1 cellular context compared by ENCODE assay signal in the genomic region with DNA sequence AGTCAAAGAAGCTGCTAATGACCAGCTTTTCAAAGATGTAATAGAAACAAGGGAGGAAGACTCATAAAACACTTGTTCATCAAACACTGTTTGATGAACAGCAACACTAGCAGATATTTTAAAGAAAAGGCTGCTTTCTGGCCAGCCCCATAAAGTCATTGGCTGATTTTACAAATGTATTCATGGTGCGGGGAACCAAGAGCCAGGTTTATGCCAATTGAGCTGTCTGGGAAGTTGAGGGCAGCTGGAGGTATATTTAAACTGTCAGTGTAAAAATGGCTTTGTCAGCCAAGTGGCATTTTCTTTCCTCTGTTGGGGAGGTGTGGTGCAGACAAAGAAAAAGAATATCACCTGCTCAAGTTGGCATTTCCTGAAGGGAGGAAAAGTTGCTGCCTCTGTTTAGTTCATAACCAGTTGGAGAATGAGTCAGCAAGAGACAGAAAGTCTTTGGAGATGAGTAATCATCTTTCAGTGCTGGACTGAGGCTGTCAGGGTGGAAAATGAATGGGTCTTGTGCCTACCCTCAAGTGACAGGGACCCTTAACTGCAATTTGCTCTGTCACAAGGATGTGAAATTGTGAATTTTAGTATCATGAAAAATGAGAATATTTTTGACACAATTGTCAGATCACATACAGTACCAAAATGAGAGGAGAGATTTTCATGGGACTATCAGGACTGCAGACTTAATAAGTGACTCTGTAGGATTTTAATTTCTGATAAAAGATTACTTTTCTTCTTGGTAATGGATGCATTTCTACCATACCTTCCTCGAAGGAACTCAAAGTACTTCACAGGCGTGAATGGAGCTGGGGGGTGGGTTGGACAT.
TF ChIP-seq lines count a peak whose summit lies in the region.

No MANE protein-coding gene starts in this region.

TF ChIP-seq in IMR-90, 13 proteins besides CTCF, POLR2A, EP300 and RAD21:
- no peak for TF ChIP-seq MXI1 (IDR thresholded peaks at IDR 0.05; ENCODE audit: borderline replicate concordance, low read depth, low read length)
- no peak for TF ChIP-seq ELK1 (IDR thresholded peaks at IDR 0.05; ENCODE audit: borderline replicate concordance, low read depth, low read length)
- TF ChIP-seq MAFK (IDR thresholded peaks at IDR 0.05; ENCODE audit: low read depth, low read length), result peak; percentile 53; the same call in 1 of the 2 replicates
- no peak for TF ChIP-seq CHD1 (IDR thresholded peaks at IDR 0.05; ENCODE audit: low read depth, low read length)
- no peak for TF ChIP-seq SMC3 (IDR thresholded peaks at IDR 0.05; ENCODE audit: low read depth, low read length)
- peak; percentile 78 for TF ChIP-seq FOS (IDR thresholded peaks at IDR 0.05; ENCODE audit: low read depth, low read length)
- TF ChIP-seq MAZ (IDR thresholded peaks at IDR 0.05; ENCODE audit: borderline replicate concordance, low read depth, low read length), result no peak
- TF ChIP-seq CEBPB (IDR thresholded peaks at IDR 0.05; ENCODE audit: low read depth, low read length), result no peak
- TF ChIP-seq RCOR1 (IDR thresholded peaks at IDR 0.05; ENCODE audit: insufficient replicate concordance, low read length), result no peak
- peak; percentile 73 for TF ChIP-seq NFE2L2 (IDR thresholded peaks at IDR 0.05; ENCODE audit: low read depth, low read length)
- TF ChIP-seq, protein P1, sequence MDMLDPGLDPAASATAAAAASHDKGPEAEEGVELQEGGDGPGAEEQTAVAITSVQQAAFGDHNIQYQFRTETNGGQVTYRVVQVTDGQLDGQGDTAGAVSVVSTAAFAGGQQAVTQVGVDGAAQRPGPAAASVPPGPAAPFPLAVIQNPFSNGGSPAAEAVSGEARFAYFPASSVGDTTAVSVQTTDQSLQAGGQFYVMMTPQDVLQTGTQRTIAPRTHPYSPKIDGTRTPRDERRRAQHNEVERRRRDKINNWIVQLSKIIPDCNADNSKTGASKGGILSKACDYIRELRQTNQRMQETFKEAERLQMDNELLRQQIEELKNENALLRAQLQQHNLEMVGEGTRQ (IDR thresholded peaks at IDR 0.05; ENCODE audit: low read depth, low read length), result no peak
- no peak for TF ChIP-seq BHLHE40 (IDR thresholded peaks at IDR 0.05; ENCODE audit: low read depth, low read length)
- TF ChIP-seq RFX5 (IDR thresholded peaks at IDR 0.05; ENCODE audit: low read depth, low read length), result no peak
